In genomic region chr6:31541658-31542521, GRCh38 we compare ENCODE assay signal across 1 cellular context.
TF ChIP-seq lines count a peak whose summit lies in the region.

TSS of gene DDX39B (minus strand) at chr6:31542003. CDS start at chr6:31540532, 1,471 bp downstream.

TF ChIP-seq in HepG2, 621 proteins besides CTCF, POLR2A, EP300 and RAD21 (continued from another document and continues in another):
- TF ChIP-seq ZNF543 (CRISPR knock-in tag; IDR thresholded peaks at IDR 0.05) (peak; percentile 58), ZNF207 (IDR thresholded peaks at IDR 0.05; ENCODE audit: borderline replicate concordance) (no peak), EED (CRISPR knock-in tag; IDR thresholded peaks at IDR 0.05) (peak; percentile 47), HNF4A (CRISPR knock-in tag; IDR thresholded peaks at IDR 0.05) (no peak; the same call in none of the 2 replicates), TFDP2 (CRISPR knock-in tag; IDR thresholded peaks at IDR 0.05) (peak; percentile 98), PRMT3 (CRISPR knock-in tag; IDR thresholded peaks at IDR 0.05; ENCODE audit: borderline replicate concordance, low read depth) (0 out of 2 replicates have a peak, but pooled peaks have one; percentile 66), ARNTL (CRISPR knock-in tag; IDR thresholded peaks at IDR 0.05) (0 out of 2 replicates have a peak, but pooled peaks have one; percentile 42), HIVEP1 (CRISPR knock-in tag; IDR thresholded peaks at IDR 0.05) (peak; percentile 80), ZNF510 (CRISPR knock-in tag; IDR thresholded peaks at IDR 0.05; ENCODE audit: low read depth) (peak; percentile 40; the same call in 1 of the 2 replicates), ZFP41 (CRISPR knock-in tag; IDR thresholded peaks at IDR 0.05; ENCODE audit: borderline replicate concordance) (no peak), AHR (CRISPR knock-in tag; IDR thresholded peaks at IDR 0.05) (peak; percentile 74), PRDM10 (CRISPR knock-in tag; IDR thresholded peaks at IDR 0.05; ENCODE audit: low read depth) (peak; percentile 58; the same call in 1 of the 2 replicates), ZNF230 (CRISPR knock-in tag; IDR thresholded peaks at IDR 0.05) (peak; percentile 21; the same call in 1 of the 2 replicates), ZNF232 (CRISPR knock-in tag; IDR thresholded peaks at IDR 0.05; ENCODE audit: borderline replicate concordance) (peak; percentile 76), HMG20B (CRISPR knock-in tag; conservative IDR thresholded peaks at IDR 0.05) (no peak; the same call in 1 of the 2 replicates), ZNF383 (CRISPR knock-in tag; IDR thresholded peaks at IDR 0.05; ENCODE audit: borderline replicate concordance) (no peak), PHF8 (CRISPR knock-in tag; IDR thresholded peaks at IDR 0.05) (peak; percentile 82), RBAK (CRISPR knock-in tag; IDR thresholded peaks at IDR 0.05) (no peak), TBL1XR1 (IDR thresholded peaks at IDR 0.05; ENCODE audit: borderline replicate concordance, low read length, partially characterized antibody) (peak; percentile 50), CENPBD1 (CRISPR knock-in tag; IDR thresholded peaks at IDR 0.05; ENCODE audit: borderline replicate concordance, low read depth) (peak; percentile 56; the same call in 1 of the 2 replicates), STAT5B (CRISPR knock-in tag; IDR thresholded peaks at IDR 0.05) (peak; percentile 86; the same call in 1 of the 2 replicates), ELF3 (CRISPR knock-in tag; IDR thresholded peaks at IDR 0.05) (peak; percentile 95), ATF5 (CRISPR knock-in tag; IDR thresholded peaks at IDR 0.05; ENCODE audit: low read depth) (no peak), HDAC1 (CRISPR knock-in tag; IDR thresholded peaks at IDR 0.05) (peak; percentile 85), ZNF160 (CRISPR knock-in tag; IDR thresholded peaks at IDR 0.05) (peak; percentile 82; the same call in 1 of the 2 replicates), ETV6 (CRISPR knock-in tag; conservative IDR thresholded peaks at IDR 0.05) (peak; percentile 48), KDM2A (CRISPR knock-in tag; IDR thresholded peaks at IDR 0.05; ENCODE audit: borderline replicate concordance, low read depth) (peak; percentile 92), ZNF773 (CRISPR knock-in tag; IDR thresholded peaks at IDR 0.05; ENCODE audit: borderline replicate concordance) (peak; percentile 64; the same call in 1 of the 2 replicates), NFE2L1 (CRISPR knock-in tag; IDR thresholded peaks at IDR 0.05; ENCODE audit: borderline replicate concordance) (no peak), ZNF672 (CRISPR knock-in tag; IDR thresholded peaks at IDR 0.05) (no peak), PATZ1 (CRISPR knock-in tag; IDR thresholded peaks at IDR 0.05) (peak; percentile 29; the same call in 1 of the 2 replicates), TCF7 (IDR thresholded peaks at IDR 0.05; ENCODE audit: low read depth) (no peak), SUZ12 (IDR thresholded peaks at IDR 0.05; ENCODE audit: low read depth, low read length) (no peak), ZNF878 (CRISPR knock-in tag; IDR thresholded peaks at IDR 0.05) (peak; percentile 97), GMEB2 (CRISPR knock-in tag; IDR thresholded peaks at IDR 0.05; ENCODE audit: low read depth) (peak; percentile 18; the same call in 1 of the 2 replicates), ZNF138 (CRISPR knock-in tag; IDR thresholded peaks at IDR 0.05; ENCODE audit: low read depth) (peak; percentile 16; the same call in 1 of the 2 replicates), ZNF644 (CRISPR knock-in tag; IDR thresholded peaks at IDR 0.05; ENCODE audit: low read depth) (peak; percentile 80; the same call in 1 of the 2 replicates), ZFP90 (CRISPR knock-in tag; IDR thresholded peaks at IDR 0.05; ENCODE audit: borderline replicate concordance) (peak; percentile 98), ZNF552 (CRISPR knock-in tag; IDR thresholded peaks at IDR 0.05; ENCODE audit: borderline replicate concordance) (no peak), NBN (conservative IDR thresholded peaks at IDR 0.05) (no peak), ZNF776 (CRISPR knock-in tag; IDR thresholded peaks at IDR 0.05) (peak; percentile 72; the same call in 1 of the 2 replicates), FOXA1 (IDR thresholded peaks at IDR 0.05) (no peak), FOXA1 (CRISPR knock-in tag; IDR thresholded peaks at IDR 0.05) (no peak), ZBTB44 (CRISPR knock-in tag; IDR thresholded peaks at IDR 0.05) (0 out of 2 replicates have a peak, but pooled peaks have one; percentile 70), RCOR2 (CRISPR knock-in tag; IDR thresholded peaks at IDR 0.05) (peak; percentile 53; the same call in 1 of the 2 replicates), ZBTB3 (CRISPR knock-in tag; IDR thresholded peaks at IDR 0.05; ENCODE audit: borderline replicate concordance, low read depth) (peak; percentile 63; the same call in 1 of the 2 replicates), ZFP1 (CRISPR knock-in tag; IDR thresholded peaks at IDR 0.05) (peak; percentile 70), ATM (IDR thresholded peaks at IDR 0.05; ENCODE audit: borderline replicate concordance) (no peak), ZNF121 (CRISPR knock-in tag; IDR thresholded peaks at IDR 0.05) (peak; percentile 58; the same call in 1 of the 2 replicates), ZFP91 (CRISPR knock-in tag; IDR thresholded peaks at IDR 0.05; ENCODE audit: borderline replicate concordance) (peak; percentile 95), USF2 (IDR thresholded peaks at IDR 0.05; ENCODE audit: low read depth, low read length) (no peak), USF2 (CRISPR knock-in tag; IDR thresholded peaks at IDR 0.05; ENCODE audit: borderline replicate concordance) (no peak), ARHGAP35 (CRISPR knock-in tag; IDR thresholded peaks at IDR 0.05; ENCODE audit: borderline replicate concordance) (no peak; the same call in none of the 2 replicates), ZNF567 (CRISPR knock-in tag; IDR thresholded peaks at IDR 0.05; ENCODE audit: borderline replicate concordance) (peak; percentile 42), SNRNP70 (IDR thresholded peaks at IDR 0.05; ENCODE audit: low read depth, low read length) (no peak), MZF1 (CRISPR knock-in tag; IDR thresholded peaks at IDR 0.05; ENCODE audit: borderline replicate concordance) (0 out of 2 replicates have a peak, but pooled peaks have one; percentile 38), REPIN1 (CRISPR knock-in tag; IDR thresholded peaks at IDR 0.05; ENCODE audit: borderline replicate concordance, low read depth) (no peak)
